18 cellular contexts compared by ENCODE assay signal in the genomic region with DNA sequence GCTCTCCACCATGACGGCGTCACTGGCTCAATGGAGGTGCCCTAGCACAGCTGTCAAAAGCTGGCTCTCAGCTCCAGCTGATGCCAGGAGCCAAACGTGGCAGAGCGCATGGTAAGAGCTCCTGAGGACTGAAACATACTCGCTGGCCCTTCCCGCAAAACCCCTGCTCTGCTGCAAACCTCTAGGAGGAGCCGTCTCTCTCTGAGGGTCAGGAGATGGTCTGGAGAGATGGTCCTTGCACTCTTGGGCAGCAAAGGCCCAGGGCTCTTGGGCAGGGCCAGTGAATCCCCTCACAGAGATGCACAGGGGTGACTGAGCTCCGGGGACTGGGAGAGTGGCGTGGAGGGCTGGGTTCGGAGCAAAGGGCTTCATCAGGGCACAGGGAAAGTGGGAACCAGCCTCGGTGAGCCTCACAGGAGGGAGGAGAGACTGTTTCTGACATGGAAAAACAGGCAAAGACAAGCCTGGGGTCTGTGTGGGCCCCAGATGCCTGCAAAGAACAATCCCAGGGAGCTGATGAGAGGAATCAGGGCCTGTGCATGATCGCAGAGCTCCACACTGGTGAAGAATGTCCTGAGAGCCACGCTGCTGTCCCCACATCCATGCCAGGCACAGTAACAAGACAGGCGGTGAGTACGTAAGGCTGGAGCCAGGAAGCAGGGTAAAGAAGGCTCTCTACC. TPM values are rescaled to one million over a fixed set of nuclear protein-coding genes. Genes with fewer than 3 reads are reported as not detected.
DNase-seq lines count a peak whose midpoint lies in the region; ATAC-seq and TF ChIP-seq lines count a peak whose summit lies in the region.
"Had no signal": no experiment of that assay in that cellular context is flagged by ENCODE, and none has a peak within 500 bp of the region (broad histone marks: within the 10 kb centered on the region; RNA-seq: fewer than 3 reads in every experiment).

No MANE protein-coding gene starts in this region.

- ATAC-seq in SK-N-SH treated with all-trans-retinoic acid at 6 μM for 48 hours (peak; percentile 43; the same call in 2 of the 3 replicates), GM19467 (IDR thresholded peaks at IDR 0.05; ENCODE audit: unreplicated experiment) (no peak)
- ATAC-seq: left colon had no signal

- WGBS in mammary epithelial cell (ENCODE audit: low coverage, missing lambda C conversion rate), result 87% methylated on average over 15 of the region's 15 CpGs

- BruUV-seq in mammary epithelial cell (replicated peaks; lab: Mats Ljungman, UMichigan), result no TSS peak

- intact Hi-C loops in breast epithelium (cut with DNase I; ENCODE audit: low total_unique reads) (no loop called here), mammary epithelial cell (cut with micrococcal nuclease) (no loop called here), tibial artery (cut with DNase I; ENCODE audit: low total_unique reads) (no loop called here)

- no peak overlapping the region for H2AFZ ChIP-seq in mammary epithelial cell (ENCODE audit: low read depth, low read length)

- dilution Hi-C loops in mammary epithelial cell (cut with HindIII; ENCODE audit: low sequenced_read_pairs), result no loop called here

- peak; percentile 6 to 38 for DNase-seq in breast epithelium (ENCODE audit: low spot score in 2 of 2)
- DNase-seq in mammary epithelial cell, result no peak
- peak; percentile 13 for DNase-seq in fibroblast of villous mesenchyme (ENCODE audit: low read depth)
- peak; percentile 9 to 44 for DNase-seq in tibial artery
- no peak for DNase-seq in MG63
- DNase-seq in stimulated activated CD4-positive, alpha-beta T cell treated with anti-CD3 and anti-CD28 coated beads, Interleukin-12 subunit alpha, Interleukin-12 subunit beta, amount 100 ng/mL, for 4 hours, result no peak
- DNase-seq: activated CD4-positive, alpha-beta memory T cell treated with anti-CD3 and anti-CD28 coated beads for 36 hours; activated naive CD4-positive, alpha-beta T cell treated with anti-CD3 and anti-CD28 coated beads, Interleukin-2, amount 50 U/mL, for 16 hours; cortex of kidney; DND-41; foreskin melanocyte; left colon; NCI-H2029; uterus had no signal

- in situ Hi-C loops in mammary epithelial cell (cut with MboI; ENCODE audit: low sequenced_read_pairs in 2 of 2), result loop anchor here in 1 of 2 donors (25.0 kb wide), 1 partner anchor 150 kb away; a partner anchor contains a TSS

- no peaks in the 10 kb centered on the region for H3K4me1 ChIP-seq in breast epithelium
- peaks cover 21% of the 10 kb centered on the region for H3K4me1 ChIP-seq in mammary epithelial cell (ENCODE audit: insufficient read depth, low read length)
- H3K4me1 ChIP-seq in tibial artery, result peaks cover 0 to 4% (median 0%) of the 10 kb centered on the region in 4 donors
- H3K4me1 ChIP-seq: uterus had no signal

- no peaks in the 10 kb centered on the region for H4K20me1 ChIP-seq in mammary epithelial cell (ENCODE audit: insufficient read depth, low read length)

- no peak overlapping the region for H3K9ac ChIP-seq in mammary epithelial cell (ENCODE audit: insufficient read depth, low read length)
- H3K9ac ChIP-seq: KMS-11 had no signal

- no peak overlapping the region for H3K27ac ChIP-seq in breast epithelium
- H3K27ac ChIP-seq in mammary epithelial cell (ENCODE audit: insufficient read depth, low read depth, low read length), result no peak overlapping the region
- no peak overlapping the region for H3K27ac ChIP-seq in tibial artery
- H3K27ac ChIP-seq: KMS-11, skin epidermis, uterus had no signal

- CTCF ChIA-PET in mammary epithelial cell (lab: Charles Lee; ENCODE audit: low non-redundant PET), result no interaction called here

- TF ChIP-seq POLR2A in breast epithelium (IDR thresholded peaks at IDR 0.05), result no peak

- H3K4me3 ChIP-seq in breast epithelium (no peak overlapping the region), mammary epithelial cell (replicated peaks in 1 of 3; ENCODE audit: insufficient read depth in 1 of 3, low read depth in 2 of 3, low read length in 3 of 3) (no peak overlapping the region), fibroblast of villous mesenchyme (ENCODE audit: low read depth, low read length) (no peak overlapping the region), tibial artery (no peak overlapping the region), MG63 (no peak overlapping the region)
- H3K4me3 ChIP-seq: skin epidermis, uterus had no signal

- H3K9me3 ChIP-seq in breast epithelium (no peaks in the 10 kb centered on the region), mammary epithelial cell (replicated peaks; ENCODE audit: insufficient read depth, low read length) (no peaks in the 10 kb centered on the region), tibial artery (no peaks in the 10 kb centered on the region), MG63 (no peaks in the 10 kb centered on the region)
- H3K9me3 ChIP-seq: uterus had no signal

- H3K4me2 ChIP-seq in mammary epithelial cell (ENCODE audit: insufficient read depth, low read depth, low read length), result no peak overlapping the region
- H3K4me2 ChIP-seq: KMS-11 had no signal

- H3K27me3 ChIP-seq in breast epithelium (no peaks in the 10 kb centered on the region), mammary epithelial cell (ENCODE audit: insufficient read depth, low read length) (no peaks in the 10 kb centered on the region), tibial artery (peaks cover 0 to 21% of the 10 kb centered on the region in 2 donors), MG63 (no peaks in the 10 kb centered on the region)
- H3K27me3 ChIP-seq: uterus had no signal

- no peaks in the 10 kb centered on the region for H3K79me2 ChIP-seq in mammary epithelial cell (ENCODE audit: insufficient read depth, low read length)

- TF ChIP-seq CTCF in breast epithelium (IDR thresholded peaks at IDR 0.05) (no peak), mammary epithelial cell (conservative IDR thresholded peaks at IDR 0.05 in 1 of 2, IDR thresholded peaks at IDR 0.05 in 1 of 2; ENCODE audit: extremely low read depth in 1 of 2, insufficient read depth in 1 of 2, low read depth in 1 of 2, low read length in 2 of 2) (no peak), fibroblast of villous mesenchyme (IDR thresholded peaks at IDR 0.05; ENCODE audit: insufficient read depth, low read depth, low read length) (peak; percentile 45), tibial artery (IDR thresholded peaks at IDR 0.05) (no peak)

- H3K36me3 ChIP-seq in breast epithelium (no peaks in the 10 kb centered on the region), mammary epithelial cell (ENCODE audit: insufficient read depth, low read length) (no peaks in the 10 kb centered on the region), tibial artery (peaks cover 0 to 5% (median 0%) of the 10 kb centered on the region in 3 donors), MG63 (no peaks in the 10 kb centered on the region; the same call in none of the 2 replicates)
- H3K36me3 ChIP-seq: uterus had no signal

TF ChIP-seq in SK-N-SH treated with all-trans-retinoic acid at 6 μM for 48 hours, 23 proteins besides CTCF, POLR2A, EP300 and RAD21 (continues in another document):
- TF ChIP-seq OSR1 (CRISPR knock-in tag; IDR thresholded peaks at IDR 0.05), result no peak
- no peak for TF ChIP-seq PPARA (CRISPR knock-in tag; IDR thresholded peaks at IDR 0.05; ENCODE audit: borderline replicate concordance)
- TF ChIP-seq ARNTL (CRISPR knock-in tag; IDR thresholded peaks at IDR 0.05; ENCODE audit: borderline replicate concordance, low read depth), result no peak
- no peak for TF ChIP-seq CSDC2 (CRISPR knock-in tag; IDR thresholded peaks at IDR 0.05)
- TF ChIP-seq, protein P1, sequence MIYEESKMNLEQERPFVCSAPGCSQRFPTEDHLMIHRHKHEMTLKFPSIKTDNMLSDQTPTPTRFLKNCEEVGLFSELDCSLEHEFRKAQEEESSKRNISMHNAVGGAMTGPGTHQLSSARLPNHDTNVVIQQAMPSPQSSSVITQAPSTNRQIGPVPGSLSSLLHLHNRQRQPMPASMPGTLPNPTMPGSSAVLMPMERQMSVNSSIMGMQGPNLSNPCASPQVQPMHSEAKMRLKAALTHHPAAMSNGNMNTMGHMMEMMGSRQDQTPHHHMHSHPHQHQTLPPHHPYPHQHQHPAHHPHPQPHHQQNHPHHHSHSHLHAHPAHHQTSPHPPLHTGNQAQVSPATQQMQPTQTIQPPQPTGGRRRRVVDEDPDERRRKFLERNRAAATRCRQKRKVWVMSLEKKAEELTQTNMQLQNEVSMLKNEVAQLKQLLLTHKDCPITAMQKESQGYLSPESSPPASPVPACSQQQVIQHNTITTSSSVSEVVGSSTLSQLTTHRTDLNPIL (CRISPR knock-in tag; IDR thresholded peaks at IDR 0.05; ENCODE audit: low read depth), result no peak
- TF ChIP-seq GLIS3 (CRISPR knock-in tag; IDR thresholded peaks at IDR 0.05), result no peak
- no peak for TF ChIP-seq ZFP30 (CRISPR knock-in tag; IDR thresholded peaks at IDR 0.05)
- no peak for TF ChIP-seq ISL1 (CRISPR knock-in tag; IDR thresholded peaks at IDR 0.05)
- TF ChIP-seq, protein P2, sequence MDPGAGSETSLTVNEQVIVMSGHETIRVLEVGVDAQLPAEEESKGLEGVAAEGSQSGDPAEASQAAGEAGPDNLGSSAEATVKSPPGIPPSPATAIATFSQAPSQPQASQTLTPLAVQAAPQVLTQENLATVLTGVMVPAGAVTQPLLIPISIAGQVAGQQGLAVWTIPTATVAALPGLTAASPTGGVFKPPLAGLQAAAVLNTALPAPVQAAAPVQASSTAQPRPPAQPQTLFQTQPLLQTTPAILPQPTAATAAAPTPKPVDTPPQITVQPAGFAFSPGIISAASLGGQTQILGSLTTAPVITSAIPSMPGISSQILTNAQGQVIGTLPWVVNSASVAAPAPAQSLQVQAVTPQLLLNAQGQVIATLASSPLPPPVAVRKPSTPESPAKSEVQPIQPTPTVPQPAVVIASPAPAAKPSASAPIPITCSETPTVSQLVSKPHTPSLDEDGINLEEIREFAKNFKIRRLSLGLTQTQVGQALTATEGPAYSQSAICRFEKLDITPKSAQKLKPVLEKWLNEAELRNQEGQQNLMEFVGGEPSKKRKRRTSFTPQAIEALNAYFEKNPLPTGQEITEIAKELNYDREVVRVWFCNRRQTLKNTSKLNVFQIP (CRISPR knock-in tag; IDR thresholded peaks at IDR 0.05; ENCODE audit: borderline replicate concordance, low read depth), result no peak
- no peak for TF ChIP-seq SNAI2 (CRISPR knock-in tag; IDR thresholded peaks at IDR 0.05)
- no peak for TF ChIP-seq ZC3H10 (CRISPR knock-in tag; IDR thresholded peaks at IDR 0.05)

RNA-seq across cellular contexts. Expression of a gene that starts 17.2 kb away (rescaled TPM):
- total RNA-seq in breast epithelium (10 to 100 TPM in 1 of 3 donors, 1 to 10 TPM in 1, under 1 TPM in 1; 0.32 to 23.1 (median 9.2) TPM), mammary epithelial cell (1 to 10 TPM; 1.5 to 4.3 TPM), fibroblast of villous mesenchyme (0.86 and 0.97 TPM in 2 replicates)
- 0.41 TPM for polyA plus RNA-seq in mammary epithelial cell
- not detected for polyA minus RNA-seq in mammary epithelial cell
- 1.1 and 4.1 TPM in 2 replicates for total RNA-seq in MG63 (2014; rRNA removed; shearing (Covaris generic); ENCODE audit: low replicate concordance)

Comparison
In these comparisons a context has a peak if more than half of its experiments do, and no peak if none do; other contexts are left out.
1. DNase-seq: peak in breast epithelium (2 of 2), fibroblast of villous mesenchyme (single experiment) and tibial artery (2 of 2); none in mammary epithelial cell (single experiment), MG63 (single experiment) and stimulated activated CD4-positive, alpha-beta T cell treated with anti-CD3 and anti-CD28 coated beads, Interleukin-12 subunit alpha, Interleukin-12 subunit beta, amount 100 ng/mL, for 4 hours (single experiment).